Comparison of ENCODE assay signal across 10 cellular contexts in the genomic region with DNA sequence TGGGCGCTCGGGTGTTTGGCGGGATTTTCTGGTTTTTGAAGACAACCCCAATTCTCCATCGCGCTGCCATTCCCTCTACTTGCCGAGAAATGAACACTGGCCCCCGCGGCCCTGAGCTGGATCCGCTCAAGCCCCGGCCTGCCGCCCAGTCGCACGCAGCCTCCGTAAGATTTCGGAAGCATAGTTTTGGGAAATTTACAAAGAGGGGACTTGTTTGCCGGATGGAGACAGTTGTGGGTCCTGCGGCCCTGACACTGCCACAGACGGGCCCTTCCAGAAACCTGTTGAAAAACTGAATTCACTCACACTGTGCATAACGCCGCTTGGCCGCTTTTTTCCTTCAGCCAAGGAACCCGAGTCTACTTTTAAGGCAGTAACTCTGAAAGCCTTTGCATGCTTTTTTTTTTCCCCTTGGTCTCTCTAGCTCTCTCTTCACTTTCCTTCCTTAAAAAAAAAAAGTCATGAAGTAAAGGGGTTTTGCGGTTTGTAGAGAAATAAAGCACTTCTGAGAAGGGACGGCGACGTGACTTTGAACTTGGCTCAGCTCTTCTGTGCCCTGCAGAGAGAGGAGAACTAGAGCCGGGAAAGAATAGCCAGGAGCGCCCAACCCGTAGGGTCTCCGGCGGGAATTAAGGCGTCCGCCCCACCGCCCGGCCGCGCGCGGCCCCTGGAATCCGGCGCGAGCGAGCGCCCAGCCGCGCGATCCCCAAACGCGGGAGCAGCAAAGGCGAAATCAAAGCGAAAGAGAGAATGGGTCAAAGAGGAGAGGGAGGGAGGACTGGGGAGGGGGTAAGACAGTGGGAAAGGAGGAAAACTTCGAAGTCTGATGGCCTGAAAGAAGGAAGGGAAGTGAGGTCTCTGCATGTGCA. TPM values are rescaled to one million over a fixed set of nuclear protein-coding genes. Genes with fewer than 3 reads are reported as not detected.
DNase-seq lines count a peak whose midpoint lies in the region; ATAC-seq lines count a peak whose summit lies in the region.
"Had no signal": no experiment of that assay in that cellular context is flagged by ENCODE, and none has a peak within 500 bp of the region (broad histone marks: within the 10 kb centered on the region; RNA-seq: fewer than 3 reads in every experiment).

No MANE protein-coding gene starts in this region.

- peak; percentile 8 for DNase-seq in left ventricle myocardium superior
- no peak for DNase-seq in cardiac septum (ENCODE audit: low spot score)
- DNase-seq in activated T-helper 1 cell treated with anti-CD3 and anti-CD28 coated beads, Interleukin-12 subunit alpha, Interleukin-12 subunit beta, Interleukin-2, Interleukin-4 antibody, amounts not matched to agents 30 ng/mL and 10 ng/mL and 1 ng/mL, durations not matched to agents 14 hours and 24 hours and 36 hours (ENCODE audit: low spot score) = no peak
- no peak for DNase-seq in NCI-H146 treated with DMSO at 0.1 percent for 48 hours (lab: John Stamatoyannopoulos, UW; ENCODE audit: unreplicated experiment)
- DNase-seq in NCI-H2171 treated with DMSO at 0.1 percent for 48 hours (lab: John Stamatoyannopoulos, UW) = no peak
- no peak for DNase-seq in amygdala (lab: John Stamatoyannopoulos, UW)
- DNase-seq: heart left ventricle, spleen had no signal

- peak overlapping the region; percentile 8 for H3K4me3 ChIP-seq in iPS-11a (ENCODE audit: low read depth, low read length)
- H3K4me3 ChIP-seq: heart left ventricle, spleen had no signal

- H3K36me3 Mint-ChIP-seq in activated T-helper 1 cell treated with anti-CD3 and anti-CD28 coated beads, Interleukin-12 subunit alpha, Interleukin-12 subunit beta, Interleukin-2, Interleukin-4 antibody, amounts not matched to agents 30 ng/mL and 10 ng/mL and 1 ng/mL, durations not matched to agents 14 hours and 24 hours and 36 hours (ENCODE audit: low read depth) = no peaks in the 10 kb centered on the region

- intact Hi-C loops in left ventricle myocardium superior (cut with micrococcal nuclease) = no loop called here
- intact Hi-C loops in cardiac septum (cut with DNase I) = no loop called here
- intact Hi-C loops in activated T-helper 1 cell treated with anti-CD3 and anti-CD28 coated beads, Interleukin-12 subunit alpha, Interleukin-12 subunit beta, Interleukin-2, Interleukin-4 antibody, amounts not matched to agents 30 ng/mL and 10 ng/mL and 1 ng/mL, durations not matched to agents 14 hours and 24 hours and 36 hours (cut with micrococcal nuclease) = loop anchor here (2.0 to 5.0 kb wide), 2 partner anchors 17 to 321 kb away; no protein-coding TSS in a partner anchor

- H3K4me3 Mint-ChIP-seq in activated T-helper 1 cell treated with anti-CD3 and anti-CD28 coated beads, Interleukin-12 subunit alpha, Interleukin-12 subunit beta, Interleukin-2, Interleukin-4 antibody, amounts not matched to agents 30 ng/mL and 10 ng/mL and 1 ng/mL, durations not matched to agents 14 hours and 24 hours and 36 hours = no peak overlapping the region

- peaks cover 10% of the 10 kb centered on the region for H3K9me3 Mint-ChIP-seq in activated T-helper 1 cell treated with anti-CD3 and anti-CD28 coated beads, Interleukin-12 subunit alpha, Interleukin-12 subunit beta, Interleukin-2, Interleukin-4 antibody, amounts not matched to agents 30 ng/mL and 10 ng/mL and 1 ng/mL, durations not matched to agents 14 hours and 24 hours and 36 hours

- peaks cover 12% of the 10 kb centered on the region for H3K4me1 Mint-ChIP-seq in activated T-helper 1 cell treated with anti-CD3 and anti-CD28 coated beads, Interleukin-12 subunit alpha, Interleukin-12 subunit beta, Interleukin-2, Interleukin-4 antibody, amounts not matched to agents 30 ng/mL and 10 ng/mL and 1 ng/mL, durations not matched to agents 14 hours and 24 hours and 36 hours (ENCODE audit: low read depth)

- peak overlapping the region; percentile 44 for H3K27ac Mint-ChIP-seq in activated T-helper 1 cell treated with anti-CD3 and anti-CD28 coated beads, Interleukin-12 subunit alpha, Interleukin-12 subunit beta, Interleukin-2, Interleukin-4 antibody, amounts not matched to agents 30 ng/mL and 10 ng/mL and 1 ng/mL, durations not matched to agents 14 hours and 24 hours and 36 hours

- peaks cover 68% of the 10 kb centered on the region for H3K27me3 Mint-ChIP-seq in activated T-helper 1 cell treated with anti-CD3 and anti-CD28 coated beads, Interleukin-12 subunit alpha, Interleukin-12 subunit beta, Interleukin-2, Interleukin-4 antibody, amounts not matched to agents 30 ng/mL and 10 ng/mL and 1 ng/mL, durations not matched to agents 14 hours and 24 hours and 36 hours (ENCODE audit: insufficient read depth)

- no peak for ATAC-seq in left ventricle myocardium superior
- ATAC-seq: heart left ventricle had no signal

- H3K27ac ChIP-seq in temporal lobe (ENCODE audit: low read depth, low read length) = peak overlapping the region; percentile 8
- H3K27ac ChIP-seq: heart left ventricle, spleen had no signal

RNA-seq across cellular contexts. Expression of a gene that starts 3.4 kb away (rescaled TPM):
- total RNA-seq in left ventricle myocardium superior (not detected), cardiac septum (not detected), temporal lobe (4.4 TPM)
- 0.08 and 0.10 TPM in 2 replicates for total RNA-seq in activated T-helper 1 cell treated with anti-CD3 and anti-CD28 coated beads, Interleukin-12 subunit alpha, Interleukin-12 subunit beta, Interleukin-2, Interleukin-4 antibody, amounts not matched to agents 30 ng/mL and 10 ng/mL and 1 ng/mL, durations not matched to agents 14 hours and 24 hours and 36 hours
- total RNA-seq: heart left ventricle, spleen had no signal

RNA-seq across cellular contexts. Expression of a gene that starts 6.6 kb away (rescaled TPM):
- total RNA-seq in left ventricle myocardium superior (not detected), cardiac septum (0.05 TPM), temporal lobe (2.0 TPM)
- not detected in 2 replicates for total RNA-seq in activated T-helper 1 cell treated with anti-CD3 and anti-CD28 coated beads, Interleukin-12 subunit alpha, Interleukin-12 subunit beta, Interleukin-2, Interleukin-4 antibody, amounts not matched to agents 30 ng/mL and 10 ng/mL and 1 ng/mL, durations not matched to agents 14 hours and 24 hours and 36 hours
- total RNA-seq: heart left ventricle, spleen had no signal
